Comparison of ENCODE assay signal across 1 cellular context in the genomic region with DNA sequence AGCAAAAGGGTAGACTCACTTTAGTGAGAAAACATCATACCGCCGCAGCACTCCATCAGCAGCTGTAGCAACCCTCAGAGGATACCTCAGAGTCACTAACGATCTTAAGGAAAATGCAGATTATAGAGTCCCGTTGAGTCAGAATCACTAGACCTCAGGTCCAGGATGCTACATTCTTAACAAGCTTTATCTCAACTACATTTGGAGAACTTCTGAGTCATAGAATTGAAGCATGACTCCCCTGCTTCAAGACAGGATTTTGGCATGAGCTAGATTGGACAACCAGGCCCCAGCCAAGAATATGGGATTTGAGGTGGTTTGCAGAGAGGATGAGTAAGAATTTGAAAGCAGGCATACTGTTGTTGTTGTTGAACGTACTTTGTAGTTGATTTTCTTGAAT.
TF ChIP-seq lines count a peak whose summit lies in the region.

No MANE protein-coding gene starts in this region.

TF ChIP-seq in HEK293T, 16 proteins besides CTCF, POLR2A, EP300 and RAD21 (continued from another document):
- TF ChIP-seq ARNT (IDR thresholded peaks at IDR 0.05) (no peak), BHLHE40 (IDR thresholded peaks at IDR 0.05; ENCODE audit: borderline replicate concordance) (no peak), NFRKB (IDR thresholded peaks at IDR 0.05) (no peak), SUZ12 (IDR thresholded peaks at IDR 0.05) (no peak), HDGF (IDR thresholded peaks at IDR 0.05; ENCODE audit: borderline replicate concordance) (no peak)
- TF ChIP-seq, protein P1, sequence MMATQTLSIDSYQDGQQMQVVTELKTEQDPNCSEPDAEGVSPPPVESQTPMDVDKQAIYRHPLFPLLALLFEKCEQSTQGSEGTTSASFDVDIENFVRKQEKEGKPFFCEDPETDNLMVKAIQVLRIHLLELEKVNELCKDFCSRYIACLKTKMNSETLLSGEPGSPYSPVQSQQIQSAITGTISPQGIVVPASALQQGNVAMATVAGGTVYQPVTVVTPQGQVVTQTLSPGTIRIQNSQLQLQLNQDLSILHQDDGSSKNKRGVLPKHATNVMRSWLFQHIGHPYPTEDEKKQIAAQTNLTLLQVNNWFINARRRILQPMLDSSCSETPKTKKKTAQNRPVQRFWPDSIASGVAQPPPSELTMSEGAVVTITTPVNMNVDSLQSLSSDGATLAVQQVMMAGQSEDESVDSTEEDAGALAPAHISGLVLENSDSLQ (IDR thresholded peaks at IDR 0.05), result no peak
